19 cellular contexts compared by ENCODE assay signal in genomic region chr2:2840681-2841300, GRCh38.
A peak's percentile ranks its signal among the peaks of the same experiment; 100 is the strongest.
DNase-seq lines count a peak whose midpoint lies in the region; ATAC-seq and TF ChIP-seq lines count a peak whose summit lies in the region.
"Had no signal": no experiment of that assay in that cellular context is flagged by ENCODE, and none has a peak within 500 bp of the region (broad histone marks: within the 10 kb centered on the region; RNA-seq: fewer than 3 reads in every experiment).

No MANE protein-coding gene starts in this region.

- DNase-seq in NCI-H748 (lab: John Stamatoyannopoulos, UW; ENCODE audit: unreplicated experiment) = peak; percentile 74
- no peak for DNase-seq in NCI-H748 treated with DMSO at 0.1 percent for 48 hours (lab: John Stamatoyannopoulos, UW)
- peak; percentile 84 for DNase-seq in NCI-H2171 (lab: John Stamatoyannopoulos, UW)
- DNase-seq in dorsolateral prefrontal cortex = peak in 4 of 10 donors; percentile 38 to 46 (median 42)
- DNase-seq in stomach = peak; percentile 11
- no peak for DNase-seq in NCI-H1694 treated with DMSO at 0.1 percent for 48 hours (lab: John Stamatoyannopoulos, UW)
- DNase-seq in stimulated activated CD4-positive, alpha-beta T cell treated with anti-CD3 and anti-CD28 coated beads, Interleukin-4, amount 100 ng/mL, for 4 hours = no peak
- DNase-seq: 8988T; Calu3; CD4-positive, alpha-beta memory T cell; DMS79; KG1; NCI-H1436; NCI-H2081; NCI-H226; NCI-H524 treated with DMSO at 0.1 percent for 48 hours; SHP77 had no signal

- H3K27me3 ChIP-seq in dorsolateral prefrontal cortex = no peaks in the 10 kb centered on the region
- H3K27me3 ChIP-seq in stomach = no peaks in the 10 kb centered on the region

- no peak for TF ChIP-seq CTCF in dorsolateral prefrontal cortex (IDR thresholded peaks at IDR 0.05 in 54 of 56, conservative IDR thresholded peaks at IDR 0.05 in 2 of 56; ENCODE audit: low read depth in 1 of 56, partially characterized antibody in 56 of 56)
- TF ChIP-seq CTCF in stomach (IDR thresholded peaks at IDR 0.05) = no peak

- ATAC-seq in HG02840 (IDR thresholded peaks at IDR 0.05; ENCODE audit: low FRiP score, unreplicated experiment) = no peak
- ATAC-seq: HepG2 had no signal

- intact Hi-C loops in dorsolateral prefrontal cortex (cut with DNase I) (no loop called here), stomach (cut with DNase I; ENCODE audit: low total_unique reads) (no loop called here)

- peak overlapping the region in 50 of 59 donors; percentile 2 to 88 (median 60) for H3K27ac ChIP-seq in dorsolateral prefrontal cortex
- no peak overlapping the region for H3K27ac ChIP-seq in stomach

- no peaks in the 10 kb centered on the region for H3K36me3 ChIP-seq in stomach

- no peaks in the 10 kb centered on the region for H3K4me1 ChIP-seq in stomach

- H3K9me3 ChIP-seq in stomach = no peaks in the 10 kb centered on the region

- TF ChIP-seq EP300 in stomach (IDR thresholded peaks at IDR 0.05) = no peak

- H3K4me3 ChIP-seq in dorsolateral prefrontal cortex (no peak overlapping the region), stomach (no peak overlapping the region)

- 89 to 95% (median 91%) methylated on average over 17 of the region's 17 CpGs for WGBS in stomach, 5 donors

- TF ChIP-seq POLR2A in stomach (IDR thresholded peaks at IDR 0.05) = no peak

Comparison
In these comparisons a context has a peak if more than half of its experiments do, and no peak if none do; other contexts are left out.
1. DNase-seq: peak in NCI-H748 (single experiment), NCI-H2171 (single experiment) and stomach (single experiment); none in NCI-H748 treated with DMSO at 0.1 percent for 48 hours (single experiment), NCI-H1694 treated with DMSO at 0.1 percent for 48 hours (single experiment) and stimulated activated CD4-positive, alpha-beta T cell treated with anti-CD3 and anti-CD28 coated beads, Interleukin-4, amount 100 ng/mL, for 4 hours (0 of 2).
2. H3K27ac ChIP-seq: peak in dorsolateral prefrontal cortex (50 of 59); none in stomach (0 of 5).